22 cellular contexts compared by ENCODE assay signal in genomic region chr11:84022221-84022620, GRCh38.
DNase-seq lines count a peak whose midpoint lies in the region; ATAC-seq and TF ChIP-seq lines count a peak whose summit lies in the region.
"Had no signal": no experiment of that assay in that cellular context is flagged by ENCODE, and none has a peak within 500 bp of the region (broad histone marks: within the 10 kb centered on the region; RNA-seq: fewer than 3 reads in every experiment).

No MANE protein-coding gene starts in this region.

- H3K27me3 ChIP-seq in left lung = no peaks in the 10 kb centered on the region
- H3K27me3 ChIP-seq: gastrocnemius medialis had no signal

- no peak for TF ChIP-seq CTCF in left lung (IDR thresholded peaks at IDR 0.05)

- H3K27ac ChIP-seq in cingulate gyrus (ENCODE audit: low read depth, low read length) (peak overlapping the region; percentile 95), left lung (peak overlapping the region in 1 of 2 donors; percentile 50), temporal lobe (ENCODE audit: low read depth, low read length) (peak overlapping the region; percentile 95)
- H3K27ac ChIP-seq: 22Rv1, gastrocnemius medialis had no signal

- H3K4me3 ChIP-seq in left lung = no peak overlapping the region
- H3K4me3 ChIP-seq: gastrocnemius medialis had no signal

- no peaks in the 10 kb centered on the region for H3K36me3 ChIP-seq in left lung
- H3K36me3 ChIP-seq: gastrocnemius medialis had no signal

- no peaks in the 10 kb centered on the region for H3K9me3 ChIP-seq in left lung
- H3K9me3 ChIP-seq: gastrocnemius medialis had no signal

- DNase-seq in DMS53 (lab: John Stamatoyannopoulos, UW) (peak; percentile 24), DMS53 treated with DMSO at 0.1 percent for 48 hours (lab: John Stamatoyannopoulos, UW; ENCODE audit: unreplicated experiment) (no peak), left lung (no peak), MV-4-11 (lab: John Stamatoyannopoulos, UW) (no peak)
- no peak for DNase-seq in activated CD8-positive, alpha-beta memory T cell treated with anti-CD3 and anti-CD28 coated beads for 24 hours
- DNase-seq: activated CD4-positive, alpha-beta T cell treated with anti-CD3 and anti-CD28 coated beads, Interleukin-2, amount 50 U/mL, for 1 hour; activated T-cell treated with anti-CD3 and anti-CD28 coated beads, Interleukin-2, amount 50 U/mL, for 48 hours; amniotic stem cell; CD4-positive, alpha-beta T cell; gastrocnemius medialis; GDM1; KG1; naive B cell; NCI-H1694 treated with DMSO at 0.1 percent for 48 hours; NCI-H82; right cardiac atrium; Right ventricle myocardium superior; stimulated activated CD4-positive, alpha-beta T cell treated with anti-CD3 and anti-CD28 coated beads, Interleukin-4, amount 100 ng/mL, for 24 hours had no signal

- H3K4me1 ChIP-seq in left lung = no peaks in the 10 kb centered on the region
- H3K4me1 ChIP-seq: gastrocnemius medialis had no signal

- intact Hi-C loops in left lung (cut with DNase I) = no loop called here

- ATAC-seq in left lung (peak; percentile 34), GM18907 (IDR thresholded peaks at IDR 0.05; ENCODE audit: unreplicated experiment) (no peak)
- ATAC-seq: gastrocnemius medialis, right cardiac atrium had no signal
